ENCODE assay signal across 1 cellular context in the genomic region with DNA sequence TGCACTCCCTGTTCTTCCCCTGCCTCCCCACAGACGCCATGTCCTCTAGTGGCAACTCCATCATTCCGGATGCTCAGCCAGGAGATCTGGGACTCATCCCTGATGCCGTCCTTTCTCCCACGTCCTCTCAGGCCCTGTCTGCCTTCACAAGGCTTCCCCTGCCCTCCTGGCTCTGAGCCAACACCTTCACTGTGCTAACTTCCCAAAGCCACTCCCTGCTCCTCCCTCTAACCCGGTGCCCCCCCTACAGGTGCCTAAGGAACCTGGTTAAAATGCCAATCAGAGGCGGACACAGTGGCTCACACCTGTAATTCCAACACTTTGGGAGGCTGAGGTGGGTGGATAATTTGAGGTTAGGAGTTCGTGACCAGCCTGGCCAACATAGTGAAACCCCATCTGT.
TF ChIP-seq lines count a peak whose summit lies in the region.

No MANE protein-coding gene starts in this region.

TF ChIP-seq in HEK293, 187 proteins besides CTCF, POLR2A, EP300 and RAD21 (continued from another document):
- TF ChIP-seq, protein P1, sequence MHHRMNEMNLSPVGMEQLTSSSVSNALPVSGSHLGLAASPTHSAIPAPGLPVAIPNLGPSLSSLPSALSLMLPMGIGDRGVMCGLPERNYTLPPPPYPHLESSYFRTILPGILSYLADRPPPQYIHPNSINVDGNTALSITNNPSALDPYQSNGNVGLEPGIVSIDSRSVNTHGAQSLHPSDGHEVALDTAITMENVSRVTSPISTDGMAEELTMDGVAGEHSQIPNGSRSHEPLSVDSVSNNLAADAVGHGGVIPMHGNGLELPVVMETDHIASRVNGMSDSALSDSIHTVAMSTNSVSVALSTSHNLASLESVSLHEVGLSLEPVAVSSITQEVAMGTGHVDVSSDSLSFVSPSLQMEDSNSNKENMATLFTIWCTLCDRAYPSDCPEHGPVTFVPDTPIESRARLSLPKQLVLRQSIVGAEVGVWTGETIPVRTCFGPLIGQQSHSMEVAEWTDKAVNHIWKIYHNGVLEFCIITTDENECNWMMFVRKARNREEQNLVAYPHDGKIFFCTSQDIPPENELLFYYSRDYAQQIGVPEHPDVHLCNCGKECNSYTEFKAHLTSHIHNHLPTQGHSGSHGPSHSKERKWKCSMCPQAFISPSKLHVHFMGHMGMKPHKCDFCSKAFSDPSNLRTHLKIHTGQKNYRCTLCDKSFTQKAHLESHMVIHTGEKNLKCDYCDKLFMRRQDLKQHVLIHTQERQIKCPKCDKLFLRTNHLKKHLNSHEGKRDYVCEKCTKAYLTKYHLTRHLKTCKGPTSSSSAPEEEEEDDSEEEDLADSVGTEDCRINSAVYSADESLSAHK (tag by site-specific recombination; IDR thresholded peaks at IDR 0.05): no peak
- TF ChIP-seq MZF1 (tag by site-specific recombination; IDR thresholded peaks at IDR 0.05; ENCODE audit: borderline replicate concordance): no peak
- TF ChIP-seq ZNF785 (tag by site-specific recombination; IDR thresholded peaks at IDR 0.05): no peak
- TF ChIP-seq HOXC10 (CRISPR knock-in tag; IDR thresholded peaks at IDR 0.05): no peak
- no peak for TF ChIP-seq OVOL3 (tag by site-specific recombination; IDR thresholded peaks at IDR 0.05)
- TF ChIP-seq, protein P2, sequence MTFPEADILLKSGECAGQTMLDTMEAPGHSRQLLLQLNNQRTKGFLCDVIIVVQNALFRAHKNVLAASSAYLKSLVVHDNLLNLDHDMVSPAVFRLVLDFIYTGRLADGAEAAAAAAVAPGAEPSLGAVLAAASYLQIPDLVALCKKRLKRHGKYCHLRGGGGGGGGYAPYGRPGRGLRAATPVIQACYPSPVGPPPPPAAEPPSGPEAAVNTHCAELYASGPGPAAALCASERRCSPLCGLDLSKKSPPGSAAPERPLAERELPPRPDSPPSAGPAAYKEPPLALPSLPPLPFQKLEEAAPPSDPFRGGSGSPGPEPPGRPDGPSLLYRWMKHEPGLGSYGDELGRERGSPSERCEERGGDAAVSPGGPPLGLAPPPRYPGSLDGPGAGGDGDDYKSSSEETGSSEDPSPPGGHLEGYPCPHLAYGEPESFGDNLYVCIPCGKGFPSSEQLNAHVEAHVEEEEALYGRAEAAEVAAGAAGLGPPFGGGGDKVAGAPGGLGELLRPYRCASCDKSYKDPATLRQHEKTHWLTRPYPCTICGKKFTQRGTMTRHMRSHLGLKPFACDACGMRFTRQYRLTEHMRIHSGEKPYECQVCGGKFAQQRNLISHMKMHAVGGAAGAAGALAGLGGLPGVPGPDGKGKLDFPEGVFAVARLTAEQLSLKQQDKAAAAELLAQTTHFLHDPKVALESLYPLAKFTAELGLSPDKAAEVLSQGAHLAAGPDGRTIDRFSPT (tag by site-specific recombination; IDR thresholded peaks at IDR 0.05): no peak
- TF ChIP-seq, protein P3, sequence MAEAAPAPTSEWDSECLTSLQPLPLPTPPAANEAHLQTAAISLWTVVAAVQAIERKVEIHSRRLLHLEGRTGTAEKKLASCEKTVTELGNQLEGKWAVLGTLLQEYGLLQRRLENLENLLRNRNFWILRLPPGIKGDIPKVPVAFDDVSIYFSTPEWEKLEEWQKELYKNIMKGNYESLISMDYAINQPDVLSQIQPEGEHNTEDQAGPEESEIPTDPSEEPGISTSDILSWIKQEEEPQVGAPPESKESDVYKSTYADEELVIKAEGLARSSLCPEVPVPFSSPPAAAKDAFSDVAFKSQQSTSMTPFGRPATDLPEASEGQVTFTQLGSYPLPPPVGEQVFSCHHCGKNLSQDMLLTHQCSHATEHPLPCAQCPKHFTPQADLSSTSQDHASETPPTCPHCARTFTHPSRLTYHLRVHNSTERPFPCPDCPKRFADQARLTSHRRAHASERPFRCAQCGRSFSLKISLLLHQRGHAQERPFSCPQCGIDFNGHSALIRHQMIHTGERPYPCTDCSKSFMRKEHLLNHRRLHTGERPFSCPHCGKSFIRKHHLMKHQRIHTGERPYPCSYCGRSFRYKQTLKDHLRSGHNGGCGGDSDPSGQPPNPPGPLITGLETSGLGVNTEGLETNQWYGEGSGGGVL (tag by site-specific recombination; IDR thresholded peaks at IDR 0.05): no peak
- no peak for TF ChIP-seq ZNF391 (tag by site-specific recombination; IDR thresholded peaks at IDR 0.05; ENCODE audit: borderline replicate concordance, low read depth)
- TF ChIP-seq ZNF19 (tag by site-specific recombination; IDR thresholded peaks at IDR 0.05; ENCODE audit: low read depth): no peak
